In genomic region chr7:158044156-158044823, GRCh38 we compare ENCODE assay signal across 14 cellular contexts.
"Had no signal": no experiment of that assay in that cellular context is flagged by ENCODE, and none has a peak within 500 bp of the region (broad histone marks: within the 10 kb centered on the region; RNA-seq: fewer than 3 reads in every experiment).

No MANE protein-coding gene starts in this region.

- H3K27ac Mint-ChIP-seq: activated T-helper 2 cell treated with anti-CD3 and anti-CD28 coated beads, Interferon-gamma antibody, Interleukin-2, Interleukin-4, amounts not matched to agents 10 μg/mL and 5 μg/mL and 100 μg/mL, durations not matched to agents 14 hours and 24 hours and 36 hours; dendritic cell treated with granulocyte-macrophage colony-stimulating factor and Interleukin-4, amounts not matched to agents 40 ng/mL and 50 ng/mL, for 4 days; mesothelial cell of epicardium; stimulated activated effector memory CD8-positive, alpha-beta T cell treated with anti-CD3 and anti-CD28 coated beads, Interleukin-12 subunit alpha, Interleukin-12 subunit beta, amount 100 ng/mL, for 72 hours had no signal

- H3K27ac ChIP-seq: body of pancreas, hepatocyte, parathyroid adenoma, tibial nerve had no signal

- H3K4me1 ChIP-seq: body of pancreas, parathyroid adenoma, tibial nerve had no signal

- H3K36me3 ChIP-seq: tibial nerve had no signal

- H3K4me3 ChIP-seq: body of pancreas, hepatocyte, tibial nerve had no signal

- H3K27me3 ChIP-seq: body of pancreas, hepatocyte, tibial nerve had no signal

- H3K36me3 Mint-ChIP-seq: stimulated activated effector memory CD8-positive, alpha-beta T cell treated with anti-CD3 and anti-CD28 coated beads, Interleukin-12 subunit alpha, Interleukin-12 subunit beta, amount 100 ng/mL, for 72 hours had no signal

- DNase-seq: activated CD4-positive, alpha-beta T cell treated with anti-CD3 and anti-CD28 coated beads, Interleukin-2, amount 50 U/mL, for 1 hour; activated CD4-positive, CD25-positive, alpha-beta regulatory T cell; activated naive CD4-positive, alpha-beta T cell treated with anti-CD3 and anti-CD28 coated beads, Interleukin-2, amount 50 U/mL, for 16 hours; activated T-cell treated with anti-CD3 and anti-CD28 coated beads for 4 hours; small intestine had no signal

- H3K9ac ChIP-seq: parathyroid adenoma had no signal

- H3K27me3 Mint-ChIP-seq: dendritic cell treated with granulocyte-macrophage colony-stimulating factor and Interleukin-4, amounts not matched to agents 40 ng/mL and 50 ng/mL, for 4 days had no signal

- ATAC-seq: body of pancreas; stimulated activated effector memory CD8-positive, alpha-beta T cell treated with anti-CD3 and anti-CD28 coated beads, Interleukin-12 subunit alpha, Interleukin-12 subunit beta, amount 100 ng/mL, for 72 hours had no signal

- H3K4me1 Mint-ChIP-seq: central memory CD8-positive, alpha-beta T cell; mesothelial cell of epicardium; stimulated activated effector memory CD8-positive, alpha-beta T cell treated with anti-CD3 and anti-CD28 coated beads, Interleukin-12 subunit alpha, Interleukin-12 subunit beta, amount 100 ng/mL, for 72 hours had no signal

- H3K4me3 Mint-ChIP-seq: central memory CD8-positive, alpha-beta T cell; dendritic cell treated with granulocyte-macrophage colony-stimulating factor and Interleukin-4, amounts not matched to agents 40 ng/mL and 50 ng/mL, for 4 days; mesothelial cell of epicardium; stimulated activated effector memory CD8-positive, alpha-beta T cell treated with anti-CD3 and anti-CD28 coated beads, Interleukin-12 subunit alpha, Interleukin-12 subunit beta, amount 100 ng/mL, for 72 hours had no signal
